Comparison of ENCODE assay signal across 11 cellular contexts in genomic region chr11:78415338-78415737, GRCh38. TPM values are rescaled to one million over a fixed set of nuclear protein-coding genes. Genes with fewer than 3 reads are reported as not detected.
DNase-seq lines count a peak whose midpoint lies in the region; ATAC-seq and TF ChIP-seq lines count a peak whose summit lies in the region.
"Had no signal": no experiment of that assay in that cellular context is flagged by ENCODE, and none has a peak within 500 bp of the region (broad histone marks: within the 10 kb centered on the region; RNA-seq: fewer than 3 reads in every experiment).

No MANE protein-coding gene starts in this region.

- H3K27me3 Mint-ChIP-seq in activated naive CD4-positive, alpha-beta T cell treated with anti-CD3 and anti-CD28 coated beads, Interleukin-2, amount 50 U/mL, for 24 hours: peaks cover 14% of the 10 kb centered on the region
- no peaks in the 10 kb centered on the region for H3K27me3 Mint-ChIP-seq in MCF 10A (ENCODE audit: insufficient read depth, unreplicated experiment)

- no peak for TF ChIP-seq CTCF in PC-9 (conservative IDR thresholded peaks at IDR 0.05)
- TF ChIP-seq CTCF in lower lobe of right lung (IDR thresholded peaks at IDR 0.05): no peak
- no peak for TF ChIP-seq CTCF in thoracic aorta (IDR thresholded peaks at IDR 0.05)
- no peak for TF ChIP-seq CTCF in MCF 10A (IDR thresholded peaks at IDR 0.05; ENCODE audit: unreplicated experiment)

- peak overlapping the region; percentile 63 for H3K4me3 Mint-ChIP-seq in activated naive CD4-positive, alpha-beta T cell treated with anti-CD3 and anti-CD28 coated beads, Interleukin-2, amount 50 U/mL, for 24 hours
- no peak overlapping the region for H3K4me3 Mint-ChIP-seq in MCF 10A (ENCODE audit: unreplicated experiment)

- no peak overlapping the region for H3K4me3 ChIP-seq in PC-9
- H3K4me3 ChIP-seq in lower lobe of right lung: no peak overlapping the region
- H3K4me3 ChIP-seq in thoracic aorta: no peak overlapping the region

- peaks cover 26% of the 10 kb centered on the region for H3K4me1 ChIP-seq in PC-9 (replicated peaks; ENCODE audit: insufficient read depth)
- peaks cover 41% of the 10 kb centered on the region for H3K4me1 ChIP-seq in lower lobe of right lung
- H3K4me1 ChIP-seq in thoracic aorta (ENCODE audit: control insufficient read depth in 1 of 2, low read depth in 2 of 2): peaks cover 10 to 47% of the 10 kb centered on the region in 2 donors

- intact Hi-C loops in PC-9 (cut with micrococcal nuclease; ENCODE audit: unreplicated experiment): loop anchor here (5.0 to 10.0 kb wide), 3 partner anchors 121 to 371 kb away; partner anchors contain the start of gene NARS2
- intact Hi-C loops in lower lobe of right lung (cut with DNase I): loop anchor here (10.0 kb wide), 1 partner anchor 149 kb away; no protein-coding TSS in a partner anchor
- intact Hi-C loops in MCF 10A (cut with micrococcal nuclease): no loop called here

- H3K36me3 ChIP-seq in PC-9 (ENCODE audit: low read depth): no peaks in the 10 kb centered on the region
- H3K36me3 ChIP-seq in lower lobe of right lung: no peaks in the 10 kb centered on the region
- peaks cover under 1% of the 10 kb centered on the region for H3K36me3 ChIP-seq in thoracic aorta

- no peaks in the 10 kb centered on the region for H3K9me2 ChIP-seq in PC-9 (ENCODE audit: insufficient read depth)

- no peaks in the 10 kb centered on the region for H4K20me1 ChIP-seq in PC-9 (ENCODE audit: insufficient read depth)

- H3K9me3 Mint-ChIP-seq in activated naive CD4-positive, alpha-beta T cell treated with anti-CD3 and anti-CD28 coated beads, Interleukin-2, amount 50 U/mL, for 24 hours: no peaks in the 10 kb centered on the region
- H3K9me3 Mint-ChIP-seq in MCF 10A (ENCODE audit: unreplicated experiment): no peaks in the 10 kb centered on the region
- H3K9me3 Mint-ChIP-seq: H9 had no signal

- CTCF ChIA-PET in PC-9 (lab: Charles Lee) (interaction anchor here (2.0 kb wide), 1 partner anchor 187 kb away, joined by 9 read pairs; no protein-coding TSS in a partner anchor), MCF 10A (lab: Yijun Ruan, JAX) (interaction anchor here (0.6 to 5.4 kb wide), 13 partner anchors 13 to 338 kb away, joined by 3 to 58 read pairs (median 4); partner anchors contain the start of gene NARS2)

- H3K27ac ChIP-seq in PC-9 (no peak overlapping the region), lower lobe of right lung (peak overlapping the region; percentile 8), thoracic aorta (peak overlapping the region; percentile 46 to 97)

- no peaks in the 10 kb centered on the region for H3K36me3 Mint-ChIP-seq in activated naive CD4-positive, alpha-beta T cell treated with anti-CD3 and anti-CD28 coated beads, Interleukin-2, amount 50 U/mL, for 24 hours
- no peaks in the 10 kb centered on the region for H3K36me3 Mint-ChIP-seq in MCF 10A (ENCODE audit: insufficient read depth, unreplicated experiment)

- H3K9me3 ChIP-seq in PC-9 (ENCODE audit: insufficient read depth, low read depth) (no peaks in the 10 kb centered on the region; the same call in 1 of the 2 replicates), lower lobe of right lung (peaks cover 4% of the 10 kb centered on the region), thoracic aorta (peaks cover 2% of the 10 kb centered on the region)

- peak overlapping the region; percentile 32 for H3K27ac Mint-ChIP-seq in activated naive CD4-positive, alpha-beta T cell treated with anti-CD3 and anti-CD28 coated beads, Interleukin-2, amount 50 U/mL, for 24 hours
- no peak overlapping the region for H3K27ac Mint-ChIP-seq in MCF 10A (ENCODE audit: low read depth, unreplicated experiment)
- H3K27ac Mint-ChIP-seq: H9 had no signal

- no TSS peak for BruUV-seq in PC-9 (replicated peaks; lab: Mats Ljungman, UMichigan)
- no TSS peak for BruUV-seq in MCF 10A (replicated peaks; lab: Mats Ljungman, UMichigan)

- ATAC-seq in lower lobe of right lung: no peak
- no peak for ATAC-seq in thoracic aorta (ENCODE audit: insufficient number of reproducible peaks, low FRiP score, low read depth)
- ATAC-seq in GM18502 (IDR thresholded peaks at IDR 0.05; ENCODE audit: poor library complexity, unreplicated experiment): no peak
- no peak for ATAC-seq in HG03571 (IDR thresholded peaks at IDR 0.05; ENCODE audit: unreplicated experiment)

- DNase-seq in activated naive CD4-positive, alpha-beta T cell treated with anti-CD3 and anti-CD28 coated beads, Interleukin-2, amount 50 U/mL, for 16 hours: no peak
- peak in 1 of 2 experiments; percentile 26 for DNase-seq in PC-9
- DNase-seq in lower lobe of right lung: no peak
- DNase-seq in thoracic aorta (ENCODE audit: low spot score): no peak
- DNase-seq in MCF 10A (ENCODE audit: unreplicated experiment): no peak
- DNase-seq: amniotic stem cell, H9, MV-4-11 had no signal

- H3K79me2 ChIP-seq in PC-9 (ENCODE audit: low read depth): peaks cover 13% of the 10 kb centered on the region; the same call in 1 of the 2 replicates

- peaks cover 21% of the 10 kb centered on the region for H3K4me1 Mint-ChIP-seq in activated naive CD4-positive, alpha-beta T cell treated with anti-CD3 and anti-CD28 coated beads, Interleukin-2, amount 50 U/mL, for 24 hours
- H3K4me1 Mint-ChIP-seq in MCF 10A (ENCODE audit: insufficient read depth, unreplicated experiment): peaks cover 11% of the 10 kb centered on the region

- H2AFZ ChIP-seq in PC-9: no peak overlapping the region

- H3K27me3 ChIP-seq in PC-9 (ENCODE audit: insufficient read depth, low read depth) (no peaks in the 10 kb centered on the region), lower lobe of right lung (ENCODE audit: low read depth) (no peaks in the 10 kb centered on the region), thoracic aorta (replicated peaks; ENCODE audit: insufficient read depth) (no peaks in the 10 kb centered on the region)

- H3F3A ChIP-seq in PC-9 (ENCODE audit: insufficient read depth, low read depth): peaks cover 34% of the 10 kb centered on the region

- H3K4me2 ChIP-seq in PC-9: peak overlapping the region; percentile 91

- POLR2A ChIA-PET in PC-9 (lab: Charles Lee; ENCODE audit: unreplicated experiment): interaction anchor here (0.7 kb wide), 1 partner anchor 154 kb away, joined by 3 read pairs; no protein-coding TSS in a partner anchor
- POLR2A ChIA-PET in MCF 10A (lab: Yijun Ruan, JAX): interaction anchor here (0.9 to 2.6 kb wide), 4 partner anchors 8 to 276 kb away, joined by 3 to 9 read pairs (median 4); partner anchors contain the start of genes ALG8 and NARS2

RNA-seq across cellular contexts. Expression of gene GAB2, which starts 2.3 kb away (rescaled TPM):
- total RNA-seq in PC-9 (2021): 17.5 and 25.7 TPM in 2 replicates
- 64.2 TPM for total RNA-seq in lower lobe of right lung
- 10 to 100 TPM; 65.4 to 91.5 TPM for total RNA-seq in thoracic aorta
- total RNA-seq in MCF 10A (2022): 4.2 and 4.5 TPM in 2 replicates
